2 cellular contexts compared by ENCODE assay signal in genomic region chr4:24212642-24213041, GRCh38.
TF ChIP-seq lines count a peak whose summit lies in the region.

No MANE protein-coding gene starts in this region.

TF ChIP-seq in IMR-90, 13 proteins besides CTCF, POLR2A, EP300 and RAD21:
- TF ChIP-seq MXI1 (IDR thresholded peaks at IDR 0.05; ENCODE audit: borderline replicate concordance, low read depth, low read length), result no peak
- TF ChIP-seq CEBPB (IDR thresholded peaks at IDR 0.05; ENCODE audit: low read depth, low read length), result no peak
- TF ChIP-seq USF2 (IDR thresholded peaks at IDR 0.05; ENCODE audit: low read depth, low read length), result no peak
- no peak for TF ChIP-seq NFE2L2 (IDR thresholded peaks at IDR 0.05; ENCODE audit: low read depth, low read length)
- no peak for TF ChIP-seq RCOR1 (IDR thresholded peaks at IDR 0.05; ENCODE audit: insufficient replicate concordance, low read length)
- no peak for TF ChIP-seq RFX5 (IDR thresholded peaks at IDR 0.05; ENCODE audit: low read depth, low read length)
- TF ChIP-seq CHD1 (IDR thresholded peaks at IDR 0.05; ENCODE audit: low read depth, low read length), result no peak
- no peak for TF ChIP-seq MAZ (IDR thresholded peaks at IDR 0.05; ENCODE audit: borderline replicate concordance, low read depth, low read length)
- TF ChIP-seq ELK1 (IDR thresholded peaks at IDR 0.05; ENCODE audit: borderline replicate concordance, low read depth, low read length), result no peak
- no peak for TF ChIP-seq FOS (IDR thresholded peaks at IDR 0.05; ENCODE audit: low read depth, low read length)
- TF ChIP-seq BHLHE40 (IDR thresholded peaks at IDR 0.05; ENCODE audit: low read depth, low read length), result no peak
- no peak for TF ChIP-seq SMC3 (IDR thresholded peaks at IDR 0.05; ENCODE audit: low read depth, low read length)
- TF ChIP-seq MAFK (IDR thresholded peaks at IDR 0.05; ENCODE audit: low read depth, low read length), result no peak

TF ChIP-seq in H1, 55 proteins besides CTCF, POLR2A, EP300 and RAD21:
- TF ChIP-seq SIRT6 (IDR thresholded peaks at IDR 0.05; ENCODE audit: low read length), result no peak
- TF ChIP-seq TAF7 (optimal IDR thresholded peaks at IDR 0.05; ENCODE audit: borderline replicate concordance, low read depth, low read length), result no peak
- TF ChIP-seq TAF1 (IDR thresholded peaks at IDR 0.05; ENCODE audit: low read depth, low read length), result no peak
- no peak for TF ChIP-seq E2F6 (IDR thresholded peaks at IDR 0.05)
- no peak for TF ChIP-seq JUND (IDR thresholded peaks at IDR 0.05; ENCODE audit: low read length)
- no peak for TF ChIP-seq KDM5A (IDR thresholded peaks at IDR 0.05; ENCODE audit: low read length)
- TF ChIP-seq CHD2 (IDR thresholded peaks at IDR 0.05; ENCODE audit: low read length), result no peak
- TF ChIP-seq TCF12 (IDR thresholded peaks at IDR 0.05; ENCODE audit: low read depth, low read length), result no peak
- TF ChIP-seq POLR2AphosphoS5 (IDR thresholded peaks at IDR 0.05; ENCODE audit: low read depth, low read length), result no peak
- TF ChIP-seq BRCA1 (IDR thresholded peaks at IDR 0.05; ENCODE audit: low read depth, low read length), result no peak
